In the genomic region with DNA sequence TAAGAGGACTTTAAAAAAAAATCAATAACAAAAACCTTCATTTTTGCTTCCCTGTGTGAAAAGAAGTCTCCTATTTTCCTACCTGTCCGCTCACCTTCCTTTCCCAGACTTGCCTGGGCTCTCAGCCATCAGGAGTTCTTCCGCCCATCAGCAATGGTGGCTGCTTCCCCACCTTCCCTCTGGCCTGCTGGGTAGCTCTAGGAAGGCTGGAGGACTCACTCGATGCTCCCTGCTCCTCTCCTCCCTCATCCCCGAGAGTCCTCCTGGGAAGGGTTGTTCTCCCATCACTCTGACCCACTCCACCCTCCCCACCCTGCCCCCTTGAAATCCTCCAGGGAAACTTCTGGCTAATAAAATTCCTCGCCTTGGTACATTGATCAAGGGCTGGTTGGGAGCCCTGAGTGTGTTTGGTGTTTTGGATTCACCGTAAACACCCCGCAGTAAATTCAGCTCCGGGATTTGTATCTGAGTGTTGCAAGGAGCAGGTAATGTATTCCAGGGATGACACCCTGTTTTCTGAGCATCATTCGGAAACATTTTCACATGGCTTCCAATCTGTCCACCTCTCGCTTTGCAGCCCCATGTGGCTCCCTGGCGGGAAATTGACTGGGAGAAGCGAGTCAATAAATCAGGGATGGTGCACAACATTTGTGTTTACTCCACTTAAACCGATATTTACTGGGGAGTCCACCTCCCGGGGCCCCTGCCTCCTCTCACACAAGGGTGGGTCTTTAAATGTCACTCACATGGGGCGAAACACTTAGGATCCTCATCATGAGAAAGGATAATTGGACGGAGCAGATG, we compare ENCODE assay signal across 1 cellular context.
TF ChIP-seq lines count a peak whose summit lies in the region.

No MANE protein-coding gene starts in this region.

TF ChIP-seq in K562, 482 proteins besides CTCF, POLR2A, EP300 and RAD21 (continued from another document):
- TF ChIP-seq FOXK2 (conservative IDR thresholded peaks at IDR 0.05 in 1 of 2, IDR thresholded peaks at IDR 0.05 in 1 of 2; ENCODE audit: low read depth in 2 of 2) (no peak), ZNF384 (IDR thresholded peaks at IDR 0.05; ENCODE audit: low read depth, low read length) (no peak), ZNF41 (CRISPR knock-in tag; conservative IDR thresholded peaks at IDR 0.05) (no peak)
